ENCODE assay signal across 1 cellular context in genomic region chr2:166372046-166372445, GRCh38.
A peak's percentile ranks its signal among the peaks of the same experiment; 100 is the strongest.
TF ChIP-seq lines count a peak whose summit lies in the region.

No MANE protein-coding gene starts in this region.

TF ChIP-seq in HepG2, 621 proteins besides CTCF, POLR2A, EP300 and RAD21 (continued from another document and continues in another):
- TF ChIP-seq TFAP4 (IDR thresholded peaks at IDR 0.05; ENCODE audit: borderline replicate concordance, low read depth), result no peak
- TF ChIP-seq PAX8 (CRISPR knock-in tag; IDR thresholded peaks at IDR 0.05; ENCODE audit: borderline replicate concordance), result no peak
- TF ChIP-seq SMARCE1 (IDR thresholded peaks at IDR 0.05; ENCODE audit: borderline replicate concordance), result no peak
- no peak for TF ChIP-seq ZNF383 (CRISPR knock-in tag; IDR thresholded peaks at IDR 0.05; ENCODE audit: borderline replicate concordance)
- no peak for TF ChIP-seq KDM2A (CRISPR knock-in tag; IDR thresholded peaks at IDR 0.05; ENCODE audit: borderline replicate concordance, low read depth)
- TF ChIP-seq NONO (IDR thresholded peaks at IDR 0.05), result no peak
- no peak for TF ChIP-seq NONO (CRISPR knock-in tag; conservative IDR thresholded peaks at IDR 0.05)
- no peak for TF ChIP-seq IRF1 (CRISPR knock-in tag; IDR thresholded peaks at IDR 0.05; ENCODE audit: low read depth)
- TF ChIP-seq MTA3 (CRISPR knock-in tag; IDR thresholded peaks at IDR 0.05), result no peak
- TF ChIP-seq ZNF572 (CRISPR knock-in tag; IDR thresholded peaks at IDR 0.05), result no peak
- TF ChIP-seq ZNF382 (CRISPR knock-in tag; IDR thresholded peaks at IDR 0.05; ENCODE audit: borderline replicate concordance), result no peak
- no peak; the same call in 1 of the 2 replicates for TF ChIP-seq TFDP2 (CRISPR knock-in tag; IDR thresholded peaks at IDR 0.05)
- no peak for TF ChIP-seq U2AF2 (IDR thresholded peaks at IDR 0.05; ENCODE audit: low read depth, low read length)
- no peak for TF ChIP-seq GATAD1 (CRISPR knock-in tag; IDR thresholded peaks at IDR 0.05)
- TF ChIP-seq HNRNPLL (IDR thresholded peaks at IDR 0.05; ENCODE audit: low read depth, low read length, poor library complexity, severe bottlenecking), result no peak
- no peak for TF ChIP-seq ZNF326 (CRISPR knock-in tag; IDR thresholded peaks at IDR 0.05; ENCODE audit: borderline replicate concordance)
- peak; percentile 95 for TF ChIP-seq PAXIP1 (CRISPR knock-in tag; conservative IDR thresholded peaks at IDR 0.05)
- no peak for TF ChIP-seq ZNF18 (CRISPR knock-in tag; IDR thresholded peaks at IDR 0.05; ENCODE audit: insufficient replicate concordance)
- TF ChIP-seq DMTF1 (CRISPR knock-in tag; IDR thresholded peaks at IDR 0.05), result no peak
- TF ChIP-seq TIGD3 (CRISPR knock-in tag; IDR thresholded peaks at IDR 0.05; ENCODE audit: borderline replicate concordance), result no peak
- TF ChIP-seq NR2F2 (IDR thresholded peaks at IDR 0.05; ENCODE audit: borderline replicate concordance, low read depth), result peak; percentile 84
- no peak for TF ChIP-seq ZNF660 (CRISPR knock-in tag; IDR thresholded peaks at IDR 0.05; ENCODE audit: borderline replicate concordance, low read depth)
- no peak for TF ChIP-seq SMC3 (IDR thresholded peaks at IDR 0.05; ENCODE audit: low read length)
- TF ChIP-seq IRX3 (CRISPR knock-in tag; IDR thresholded peaks at IDR 0.05; ENCODE audit: borderline replicate concordance, low read depth), result no peak
- TF ChIP-seq ZNF772 (CRISPR knock-in tag; IDR thresholded peaks at IDR 0.05), result no peak
- no peak for TF ChIP-seq SRF (IDR thresholded peaks at IDR 0.05; ENCODE audit: low read depth, low read length)
- TF ChIP-seq KAT8 (CRISPR knock-in tag; IDR thresholded peaks at IDR 0.05), result peak; percentile 70
- no peak for TF ChIP-seq SAFB2 (CRISPR knock-in tag; IDR thresholded peaks at IDR 0.05; ENCODE audit: borderline replicate concordance, low read depth)
- no peak for TF ChIP-seq NAIF1 (CRISPR knock-in tag; IDR thresholded peaks at IDR 0.05; ENCODE audit: borderline replicate concordance)
- 0 out of 4 replicates have a peak, but pooled peaks of 1 of the 2 experiments have one; percentile 28 for TF ChIP-seq HMGXB4 (CRISPR knock-in tag; IDR thresholded peaks at IDR 0.05; ENCODE audit: borderline replicate concordance in 1 of 2, low read depth in 1 of 2)
- TF ChIP-seq HBP1 (CRISPR knock-in tag; IDR thresholded peaks at IDR 0.05; ENCODE audit: low read depth), result no peak
- no peak for TF ChIP-seq HNRNPL (IDR thresholded peaks at IDR 0.05; ENCODE audit: low read depth, low read length)
- no peak for TF ChIP-seq KDM5B (CRISPR knock-in tag; IDR thresholded peaks at IDR 0.05; ENCODE audit: borderline replicate concordance)
- TF ChIP-seq KLF6 (CRISPR knock-in tag; IDR thresholded peaks at IDR 0.05), result no peak
- peak; percentile 77; the same call in 1 of the 2 replicates for TF ChIP-seq ZKSCAN8 (CRISPR knock-in tag; IDR thresholded peaks at IDR 0.05; ENCODE audit: borderline replicate concordance)
- TF ChIP-seq ZNF276 (CRISPR knock-in tag; IDR thresholded peaks at IDR 0.05; ENCODE audit: low read depth), result no peak
- TF ChIP-seq FOSL2 (CRISPR knock-in tag; IDR thresholded peaks at IDR 0.05), result peak; percentile 73
- no peak for TF ChIP-seq ZBTB26 (CRISPR knock-in tag; IDR thresholded peaks at IDR 0.05; ENCODE audit: borderline replicate concordance)
- TF ChIP-seq ARNTL (CRISPR knock-in tag; IDR thresholded peaks at IDR 0.05), result no peak
- TF ChIP-seq GATA4 (IDR thresholded peaks at IDR 0.05; ENCODE audit: borderline replicate concordance, low read depth), result no peak
- TF ChIP-seq ZNF225 (CRISPR knock-in tag; IDR thresholded peaks at IDR 0.05), result no peak
- peak; percentile 78 for TF ChIP-seq ZEB1 (IDR thresholded peaks at IDR 0.05; ENCODE audit: insufficient replicate concordance, low read depth)
- TF ChIP-seq ZNF563 (CRISPR knock-in tag; IDR thresholded peaks at IDR 0.05), result no peak
- TF ChIP-seq FOXO1 (CRISPR knock-in tag; IDR thresholded peaks at IDR 0.05), result peak; percentile 55; the same call in 1 of the 2 replicates
- TF ChIP-seq ZNF496 (CRISPR knock-in tag; IDR thresholded peaks at IDR 0.05; ENCODE audit: insufficient replicate concordance), result no peak
- no peak for TF ChIP-seq HIVEP1 (CRISPR knock-in tag; IDR thresholded peaks at IDR 0.05)
- TF ChIP-seq GABPB1 (CRISPR knock-in tag; IDR thresholded peaks at IDR 0.05), result no peak
- no peak for TF ChIP-seq WIZ (CRISPR knock-in tag; IDR thresholded peaks at IDR 0.05)
- peak; percentile 71 for TF ChIP-seq PHF21A (CRISPR knock-in tag; IDR thresholded peaks at IDR 0.05)
- no peak for TF ChIP-seq ZNF256 (CRISPR knock-in tag; conservative IDR thresholded peaks at IDR 0.05)
